ENCODE assay signal across 16 cellular contexts in the genomic region with DNA sequence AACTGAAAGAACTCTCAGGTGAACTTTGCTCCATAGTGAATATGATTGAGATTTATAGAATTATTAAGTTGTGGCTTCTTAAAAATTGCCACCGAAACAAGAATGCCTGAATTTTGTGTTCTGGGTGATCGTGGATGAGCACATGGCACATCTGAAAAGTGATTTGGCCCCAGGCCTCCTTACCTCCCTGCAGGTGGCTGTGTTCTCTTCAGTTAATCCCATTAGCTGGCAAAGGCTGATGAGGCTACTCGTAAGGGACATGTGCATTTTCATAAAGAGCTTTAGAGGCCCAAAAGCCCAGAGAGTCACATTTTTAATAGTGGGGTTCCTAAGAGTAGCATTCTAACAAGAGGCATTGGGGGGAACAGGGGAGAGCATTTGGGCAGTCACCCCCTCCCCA. TPM values are rescaled to one million over a fixed set of nuclear protein-coding genes. Genes with fewer than 3 reads are reported as not detected.
A peak's percentile ranks its signal among the peaks of the same experiment; 100 is the strongest.
DNase-seq lines count a peak whose midpoint lies in the region; ATAC-seq and TF ChIP-seq lines count a peak whose summit lies in the region.
"Had no signal": no experiment of that assay in that cellular context is flagged by ENCODE, and none has a peak within 500 bp of the region (broad histone marks: within the 10 kb centered on the region; RNA-seq: fewer than 3 reads in every experiment).

No MANE protein-coding gene starts in this region.

- H3K9me3 ChIP-seq in PC-3 (ENCODE audit: low read length) (no peaks in the 10 kb centered on the region), skeletal muscle satellite cell (replicated peaks; ENCODE audit: low read length) (no peaks in the 10 kb centered on the region)
- H3K9me3 ChIP-seq: BLaER1 had no signal

- no peak overlapping the region for H3K27ac Mint-ChIP-seq in HFFc6
- H3K27ac Mint-ChIP-seq: CD4-positive, alpha-beta memory T cell had no signal

- DNase-seq in HFFc6 = no peak
- no peak for DNase-seq in PC-3
- peak; percentile 56 for DNase-seq in cerebellum (ENCODE audit: low spot score)
- no peak for DNase-seq in activated CD4-positive, alpha-beta T cell treated with anti-CD3 and anti-CD28 coated beads, Interleukin-2, amount 50 U/mL, for 1 hour
- DNase-seq in Kasumi-1 (lab: John Stamatoyannopoulos, UW) = no peak
- DNase-seq in NCI-H2029 treated with DMSO at 0.1 percent for 48 hours (lab: John Stamatoyannopoulos, UW) = no peak
- DNase-seq: CD4-positive, alpha-beta memory T cell; DMS53; KBM-7; MV-4-11; NCI-H1694 treated with DMSO at 0.1 percent for 48 hours; NCI-H2107; NCI-H510A treated with DMSO at 0.1 percent for 48 hours had no signal

- H3K27ac ChIP-seq in PC-3 (ENCODE audit: low read length) = no peak overlapping the region
- H3K27ac ChIP-seq: BLaER1 had no signal

- TF ChIP-seq CTCF in HFFc6 (IDR thresholded peaks at IDR 0.05) (no peak), PC-3 (conservative IDR thresholded peaks at IDR 0.05; ENCODE audit: low read depth, low read length) (no peak)

- peak overlapping the region; percentile 35; the same call in 1 of the 2 replicates for H3K4me3 Mint-ChIP-seq in HFFc6
- H3K4me3 Mint-ChIP-seq: CD4-positive, alpha-beta memory T cell had no signal

- H3K36me3 ChIP-seq in PC-3 (ENCODE audit: low read depth, low read length) (no peaks in the 10 kb centered on the region), skeletal muscle satellite cell (ENCODE audit: insufficient read depth, low read length) (no peaks in the 10 kb centered on the region)
- H3K36me3 ChIP-seq: BLaER1 had no signal

- ATAC-seq in PC-3 = no peak
- ATAC-seq: Right ventricle myocardium inferior had no signal

- H3K9me2 ChIP-seq in PC-3 (replicated peaks; ENCODE audit: low read length) = no peaks in the 10 kb centered on the region

- H3K4me1 Mint-ChIP-seq in HFFc6 (ENCODE audit: low read depth) = peaks cover 25% of the 10 kb centered on the region

- H3K9me3 Mint-ChIP-seq in HFFc6 = no peaks in the 10 kb centered on the region
- H3K9me3 Mint-ChIP-seq: CD4-positive, alpha-beta memory T cell had no signal

- H4K20me1 ChIP-seq in PC-3 (ENCODE audit: low read length) = no peaks in the 10 kb centered on the region
- H4K20me1 ChIP-seq: BLaER1 had no signal

- POLR2A ChIA-PET in PC-3 (lab: Charles Lee; ENCODE audit: unreplicated experiment) = no interaction called here

- peaks cover 28% of the 10 kb centered on the region for H3K4me1 ChIP-seq in PC-3 (ENCODE audit: insufficient read depth, low read length)
- peaks cover 30% of the 10 kb centered on the region for H3K4me1 ChIP-seq in skeletal muscle satellite cell (ENCODE audit: control insufficient read depth, insufficient read depth, low read length)

- CTCF ChIA-PET in PC-3 (lab: Charles Lee) = interaction anchor here (1.0 kb wide), 1 partner anchor 101 kb away, joined by 3 read pairs; no protein-coding TSS in a partner anchor

- H3K27me3 ChIP-seq in PC-3 (ENCODE audit: low read length) = no peaks in the 10 kb centered on the region
- peaks cover 13% of the 10 kb centered on the region for H3K27me3 ChIP-seq in skeletal muscle satellite cell (ENCODE audit: control insufficient read depth, insufficient read depth, low read length)
- H3K27me3 ChIP-seq: BLaER1 had no signal

- intact Hi-C loops in PC-3 (cut with micrococcal nuclease) = no loop called here

- H3K4me3 ChIP-seq in PC-3 (ENCODE audit: low read length) (peak overlapping the region; percentile 3; the same call in 1 of the 2 replicates), skeletal muscle satellite cell (ENCODE audit: low read length) (peak overlapping the region; percentile 39)
- H3K4me3 ChIP-seq: BLaER1 had no signal

- H3K79me2 ChIP-seq in PC-3 (ENCODE audit: low read length) = no peaks in the 10 kb centered on the region

- no TSS peak for BruUV-seq in PC-3 (replicated peaks; lab: Mats Ljungman, UMichigan)

- H3K4me2 ChIP-seq in PC-3 (ENCODE audit: low read length) (peak overlapping the region; percentile 53), skeletal muscle satellite cell (ENCODE audit: low read length) (peak overlapping the region; percentile 65)
- H3K4me2 ChIP-seq: BLaER1 had no signal

- no peaks in the 10 kb centered on the region for H3F3A ChIP-seq in PC-3 (ENCODE audit: low read length, unreplicated experiment)

- H3K36me3 Mint-ChIP-seq in HFFc6 (ENCODE audit: low read depth) = no peaks in the 10 kb centered on the region
- H3K36me3 Mint-ChIP-seq: CD4-positive, alpha-beta memory T cell had no signal

- H2AFZ ChIP-seq in PC-3 (ENCODE audit: low read length) = peak overlapping the region; percentile 43; the same call in 1 of the 2 replicates

- H3K9ac ChIP-seq in PC-3 (ENCODE audit: low read length) (no peak overlapping the region), skeletal muscle satellite cell (ENCODE audit: low read depth, low read length) (no peak overlapping the region)
- H3K9ac ChIP-seq: BLaER1 had no signal

- peaks cover 14% of the 10 kb centered on the region for H3K27me3 Mint-ChIP-seq in HFFc6 (ENCODE audit: insufficient read depth)
- H3K27me3 Mint-ChIP-seq: CD4-positive, alpha-beta memory T cell had no signal

RNA-seq across cellular contexts. Expression of a gene that starts 22.6 kb away (rescaled TPM):
- total RNA-seq in HFFc6 (2021; fragmentation: NEBNext Ultra II Directional; extraction: Animal tissue kit (Norgen Biotek cat#: 25700)) = 1,000 to 10,000 TPM in 2 of 6 experiments, 100 to 1,000 TPM in 4; 820 to 1,032 (median 914) TPM
- total RNA-seq in PC-3 (2014; rRNA removed) (694 and 822 TPM in 2 replicates), cerebellum (376 TPM)
- total RNA-seq in skeletal muscle satellite cell (2012; rRNA removed) = 236 and 277 TPM in 2 replicates

RNA-seq across cellular contexts. Expression of a gene that starts 24.4 kb away (rescaled TPM):
- 1 to 10 TPM; 1.0 to 1.5 (median 1.3) TPM for total RNA-seq in HFFc6 (2021; fragmentation: NEBNext Ultra II Directional; extraction: Animal tissue kit (Norgen Biotek cat#: 25700))
- total RNA-seq in PC-3 (2014; rRNA removed) = 0.11 TPM in 1 of 2 replicates, not detected in the other
- 2.0 TPM for total RNA-seq in cerebellum
- 0.66 and 1.0 TPM in 2 replicates for total RNA-seq in skeletal muscle satellite cell (2012; rRNA removed)
